In the genomic region with DNA sequence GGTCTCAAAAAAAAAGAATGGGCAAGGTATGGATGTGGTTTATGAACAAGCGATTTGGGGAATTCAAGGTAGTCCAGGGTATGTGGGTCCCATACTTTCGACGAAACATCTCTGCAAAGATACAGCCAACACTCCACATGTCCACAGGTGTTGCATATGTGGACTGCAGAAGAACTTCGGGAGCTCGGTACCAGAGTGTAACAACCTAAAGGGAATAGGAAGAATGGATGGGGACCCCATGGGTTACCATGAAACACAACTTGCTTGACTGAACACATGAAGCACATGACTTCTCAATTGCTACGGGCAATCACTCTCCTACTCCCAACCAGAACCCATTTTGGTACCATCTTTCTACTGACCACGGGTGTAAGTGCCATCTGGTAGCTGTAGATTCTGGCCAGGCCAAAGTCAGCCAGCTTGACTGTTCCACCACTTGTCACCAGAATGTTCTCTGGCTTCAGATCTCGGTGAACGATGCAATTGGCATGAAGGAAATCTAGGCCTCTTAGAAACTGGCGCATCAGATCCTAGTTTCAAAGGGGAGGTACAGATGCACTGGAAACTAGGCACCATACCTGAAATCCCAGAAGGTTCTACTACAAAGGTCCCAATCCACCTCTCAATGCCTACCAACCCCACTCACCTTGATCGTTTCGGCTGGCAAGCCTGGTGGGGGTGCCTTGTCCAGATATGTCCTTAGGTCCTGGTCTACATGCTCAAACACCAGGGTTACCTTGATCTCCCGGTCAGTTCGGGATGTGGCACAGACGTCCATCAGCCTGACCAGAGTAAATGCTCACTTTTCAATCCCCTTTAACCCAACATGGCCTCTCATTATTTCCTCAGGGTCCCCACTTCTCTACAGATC, we compare ENCODE assay signal across 8 cellular contexts. TPM values are rescaled to one million over a fixed set of nuclear protein-coding genes. Genes with fewer than 3 reads are reported as not detected.
A peak's percentile ranks its signal among the peaks of the same experiment; 100 is the strongest.
DNase-seq lines count a peak whose midpoint lies in the region; ATAC-seq, FAIRE-seq and TF ChIP-seq lines count a peak whose summit lies in the region.

No MANE protein-coding gene starts in this region.

- H3K79me2 ChIP-seq in HepG2 (ENCODE audit: insufficient read depth, low read length): peaks cover 25% of the 10 kb centered on the region

- no peak for TF ChIP-seq EP300 in HepG2 (IDR thresholded peaks at IDR 0.05; ENCODE audit: low read depth in 2 of 2, low read length in 2 of 2)
- TF ChIP-seq EP300 in HepG2 (CRISPR knock-in tag; IDR thresholded peaks at IDR 0.05; ENCODE audit: borderline replicate concordance): no peak; the same call in 1 of the 2 replicates

- H3K4me1 ChIP-seq in ascending aorta (peaks cover under 1 to 13% of the 10 kb centered on the region in 2 donors), HepG2 (ENCODE audit: insufficient read depth, low read length) (peaks cover 43% of the 10 kb centered on the region), tibial artery (peaks cover 0 to 31% (median 21%) of the 10 kb centered on the region in 4 donors)

- H3K27me3 Mint-ChIP-seq in activated naive CD4-positive, alpha-beta T cell treated with anti-CD3 and anti-CD28 coated beads, Interleukin-2, amount 10 ng/mL, durations not matched to agents 7 days and 5 days: no peaks in the 10 kb centered on the region

- H3K36me3 Mint-ChIP-seq in activated naive CD4-positive, alpha-beta T cell treated with anti-CD3 and anti-CD28 coated beads, Interleukin-2, amount 10 ng/mL, durations not matched to agents 7 days and 5 days: peaks cover 49% of the 10 kb centered on the region

- H3K4me2 ChIP-seq in HepG2 (ENCODE audit: low read depth, low read length): peak overlapping the region; percentile 98

- peaks cover 59% of the 10 kb centered on the region for H3K4me1 Mint-ChIP-seq in activated naive CD4-positive, alpha-beta T cell treated with anti-CD3 and anti-CD28 coated beads, Interleukin-2, amount 10 ng/mL, durations not matched to agents 7 days and 5 days

- WGBS in HepG2 (ENCODE audit: low lambda C conversion rate): 76% methylated on average over 15 of the region's 15 CpGs

- POLR2A ChIA-PET in HepG2 (lab: Yijun Ruan, JAX): no interaction called here

- TF ChIP-seq RAD21 in HepG2 (CRISPR knock-in tag; IDR thresholded peaks at IDR 0.05): no peak

- H3K9me3 ChIP-seq in ascending aorta: no peaks in the 10 kb centered on the region
- H3K9me3 ChIP-seq in HepG2 (ENCODE audit: low read length): no peaks in the 10 kb centered on the region
- H3K9me3 ChIP-seq in tibial artery: no peaks in the 10 kb centered on the region

- peak overlapping the region; percentile 98 for H3K4me3 Mint-ChIP-seq in activated naive CD4-positive, alpha-beta T cell treated with anti-CD3 and anti-CD28 coated beads, Interleukin-2, amount 10 ng/mL, durations not matched to agents 7 days and 5 days

- H3K9ac ChIP-seq in HepG2 (ENCODE audit: insufficient read depth, low read depth, low read length): peak overlapping the region; percentile 96

- intact Hi-C loops in ascending aorta (cut with DNase I) (loop anchor here (5.0 kb wide), 1 partner anchor 137 kb away; no protein-coding TSS in a partner anchor), HepG2 (cut with micrococcal nuclease; ENCODE audit: unreplicated experiment) (no loop called here), tibial artery (cut with DNase I; ENCODE audit: low total_unique reads) (no loop called here)

- peak; percentile 15 for FAIRE-seq in HepG2 (lab: Jason Lieb, UNC)

- peak overlapping the region; percentile 70 to 77 for H3K4me3 ChIP-seq in ascending aorta
- H3K4me3 ChIP-seq in HepG2 (replicated peaks in 1 of 3; ENCODE audit: insufficient read depth in 1 of 3, low read depth in 2 of 3, low read length in 3 of 3): peak overlapping the region; percentile 72 to 87 (median 78)
- H3K4me3 ChIP-seq in tibial artery: peak overlapping the region; percentile 65 to 88

- H3K27ac ChIP-seq in ascending aorta: peak overlapping the region; percentile 89
- H3K27ac ChIP-seq in HepG2 (ENCODE audit: extremely low read length, insufficient read depth, low read length): peak overlapping the region; percentile 87
- H3K27ac ChIP-seq in tibial artery: peak overlapping the region; percentile 86 to 95

- H3K36me3 ChIP-seq in ascending aorta (peaks cover 20 to 37% of the 10 kb centered on the region in 2 donors), HepG2 (replicated peaks in 1 of 2; ENCODE audit: control insufficient read depth in 1 of 2, insufficient read depth in 2 of 2, low read length in 2 of 2) (peaks cover 10 to 39% of the 10 kb centered on the region in 2 experiments), tibial artery (peaks cover 23 to 49% (median 27%) of the 10 kb centered on the region in 3 donors)

- no peak for TF ChIP-seq CTCF in ascending aorta (IDR thresholded peaks at IDR 0.05)
- no peak for TF ChIP-seq CTCF in HepG2 (CRISPR knock-in tag; IDR thresholded peaks at IDR 0.05)
- TF ChIP-seq CTCF in tibial artery (IDR thresholded peaks at IDR 0.05): no peak

- CTCF ChIA-PET in activated naive CD4-positive, alpha-beta T cell treated with anti-CD3 and anti-CD28 coated beads, Interleukin-2, amount 10 ng/mL, durations not matched to agents 7 days and 5 days (lab: Charles Lee): interaction anchor here (1.1 to 1.2 kb wide), 2 partner anchors 9 to 18 kb away, joined by 3 read pairs; no protein-coding TSS in a partner anchor
- CTCF ChIA-PET in HepG2 (lab: Yijun Ruan, JAX; ENCODE audit: low intra/inter-chr PET ratio, low total read pairs): no interaction called here

- 0 out of 2 replicates have a peak, but pooled peaks cover 5% of the 10 kb centered on the region for H4K20me1 ChIP-seq in HepG2 (ENCODE audit: insufficient read depth, low read length)

- ATAC-seq in HepG2 (no peak), GM18498 (IDR thresholded peaks at IDR 0.05; ENCODE audit: unreplicated experiment) (no peak)

- no peak for DNase-seq in activated naive CD4-positive, alpha-beta T cell treated with anti-CD3 and anti-CD28 coated beads, Interleukin-2, amount 10 ng/mL, durations not matched to agents 7 days and 5 days
- DNase-seq in activated naive CD4-positive, alpha-beta T cell treated with Interleukin-2 at 50 U/mL for 16 hours: no peak
- DNase-seq in ascending aorta (ENCODE audit: low spot score in 2 of 2): no peak
- no peak for DNase-seq in HepG2 (ENCODE audit: low spot score)
- DNase-seq in tibial artery: no peak
- DNase-seq in foreskin melanocyte: no peak
- no peak for DNase-seq in HuH-7 (ENCODE audit: low spot score)

- BruUV-seq in HepG2 (replicated peaks; lab: Mats Ljungman, UMichigan): no TSS peak

- no peak overlapping the region for H2AFZ ChIP-seq in HepG2 (ENCODE audit: low read length)

- peak overlapping the region; percentile 94 for H3K27ac Mint-ChIP-seq in activated naive CD4-positive, alpha-beta T cell treated with anti-CD3 and anti-CD28 coated beads, Interleukin-2, amount 10 ng/mL, durations not matched to agents 7 days and 5 days

- in situ Hi-C loops in HepG2 (cut with HindIII; ENCODE audit: extremely low pct_ligation_motif_present, low pct_unique_long_range_greater_than_20kb): no loop called here

- TF ChIP-seq POLR2A in HepG2 (IDR thresholded peaks at IDR 0.05; ENCODE audit: insufficient read depth in 1 of 2, low read depth in 2 of 2, low read length in 2 of 2): peak; percentile 21 to 27; a peak in 1 of 4 replicates

- no peaks in the 10 kb centered on the region for H3K27me3 ChIP-seq in ascending aorta
- no peaks in the 10 kb centered on the region; a peak in 1 of 5 replicates for H3K27me3 ChIP-seq in HepG2 (ENCODE audit: control insufficient read depth in 1 of 2, insufficient read depth in 2 of 2, low read length in 2 of 2)
- H3K27me3 ChIP-seq in tibial artery: no peaks in the 10 kb centered on the region

- H3K9me3 Mint-ChIP-seq in activated naive CD4-positive, alpha-beta T cell treated with anti-CD3 and anti-CD28 coated beads, Interleukin-2, amount 10 ng/mL, durations not matched to agents 7 days and 5 days: no peaks in the 10 kb centered on the region

RNA-seq across cellular contexts. Expression of a gene that starts 1.3 kb away (rescaled TPM):
- 82.6 TPM for total RNA-seq in ascending aorta
- 209 and 255 TPM in 2 replicates for total RNA-seq in HepG2 (2016; rRNA removed; fragmentation: Illumina TruSeq; extraction: Trizol)
- total RNA-seq in HepG2 (2016; cell fraction: cytosol; rRNA removed; fragmentation: Illumina TruSeq; extraction: Trizol; ENCODE audit: low read depth): 114 and 177 TPM in 2 replicates
- total RNA-seq in HepG2 (2016; cell fraction: insoluble cytoplasmic fraction; rRNA removed; fragmentation: Illumina TruSeq; extraction: Trizol): 213 and 245 TPM in 2 replicates
- 203 and 282 TPM in 2 replicates for total RNA-seq in HepG2 (2016; cell fraction: membrane; rRNA removed; fragmentation: Illumina TruSeq; extraction: Trizol)
- 105 and 134 TPM in 2 replicates for total RNA-seq in HepG2 (2016; cell fraction: nucleus; rRNA removed; fragmentation: Illumina TruSeq; extraction: Trizol)
- 171 and 191 TPM in 2 replicates for polyA plus RNA-seq in HepG2 (2011; rRNA removed)
- polyA plus RNA-seq in HepG2 (2011; cell fraction: cytosol; rRNA removed): 223 and 255 TPM in 2 replicates
- 58.2 and 58.6 TPM in 2 replicates for polyA plus RNA-seq in HepG2 (2011; cell fraction: nucleus; rRNA removed)
- 68.6 and 92.8 TPM in 2 replicates for polyA plus RNA-seq in HepG2 (2012)
- polyA plus RNA-seq in HepG2 (2016; cell fraction: cytosol; fragmentation: Illumina TruSeq; extraction: Trizol; ENCODE audit: low read depth): 148 and 226 TPM in 2 replicates
- 315 and 325 TPM in 2 replicates for polyA plus RNA-seq in HepG2 (2016; cell fraction: insoluble cytoplasmic fraction; fragmentation: Illumina TruSeq; extraction: Trizol; ENCODE audit: low read depth)
- polyA plus RNA-seq in HepG2 (2016; cell fraction: membrane; fragmentation: Illumina TruSeq; extraction: Trizol; ENCODE audit: low read depth): 208 and 297 TPM in 2 replicates
- polyA plus RNA-seq in HepG2 (2016; cell fraction: nucleus; fragmentation: Illumina TruSeq; extraction: Trizol; ENCODE audit: insufficient read depth, low read depth): 175 and 177 TPM in 2 replicates
- polyA minus RNA-seq in HepG2 (2011; rRNA and poly(A)+ RNA removed; ENCODE audit: low replicate concordance): 141 and 375 TPM in 2 replicates
- 49.7 and 59.9 TPM in 2 replicates for polyA minus RNA-seq in HepG2 (2011; cell fraction: cytosol; rRNA and poly(A)+ RNA removed)
- polyA minus RNA-seq in HepG2 (2011; cell fraction: nucleus; rRNA and poly(A)+ RNA removed): 72.6 and 80.6 TPM in 2 replicates

RNA-seq across cellular contexts. Expression of a gene that starts 4.1 kb away (rescaled TPM):
- 8.4 TPM for total RNA-seq in ascending aorta
- 2.7 and 5.7 TPM in 2 replicates for total RNA-seq in HepG2 (2016; rRNA removed; fragmentation: Illumina TruSeq; extraction: Trizol)
- 3.9 and 5.1 TPM in 2 replicates for total RNA-seq in HepG2 (2016; cell fraction: cytosol; rRNA removed; fragmentation: Illumina TruSeq; extraction: Trizol; ENCODE audit: low read depth)
- total RNA-seq in HepG2 (2016; cell fraction: insoluble cytoplasmic fraction; rRNA removed; fragmentation: Illumina TruSeq; extraction: Trizol): 3.4 and 4.7 TPM in 2 replicates
- total RNA-seq in HepG2 (2016; cell fraction: membrane; rRNA removed; fragmentation: Illumina TruSeq; extraction: Trizol): 5.9 and 6.2 TPM in 2 replicates
- total RNA-seq in HepG2 (2016; cell fraction: nucleus; rRNA removed; fragmentation: Illumina TruSeq; extraction: Trizol): 3.4 and 4.3 TPM in 2 replicates
- polyA plus RNA-seq in HepG2 (2011; rRNA removed): 9.6 and 14.5 TPM in 2 replicates
- polyA plus RNA-seq in HepG2 (2011; cell fraction: cytosol; rRNA removed): 8.1 and 8.8 TPM in 2 replicates
- 15.5 and 17.5 TPM in 2 replicates for polyA plus RNA-seq in HepG2 (2011; cell fraction: nucleus; rRNA removed)
- 7.7 and 10.3 TPM in 2 replicates for polyA plus RNA-seq in HepG2 (2012)
- polyA plus RNA-seq in HepG2 (2016; cell fraction: cytosol; fragmentation: Illumina TruSeq; extraction: Trizol; ENCODE audit: low read depth): 2.7 and 3.1 TPM in 2 replicates
- polyA plus RNA-seq in HepG2 (2016; cell fraction: insoluble cytoplasmic fraction; fragmentation: Illumina TruSeq; extraction: Trizol; ENCODE audit: low read depth): 5.0 and 8.0 TPM in 2 replicates
- polyA plus RNA-seq in HepG2 (2016; cell fraction: membrane; fragmentation: Illumina TruSeq; extraction: Trizol; ENCODE audit: low read depth): 5.8 TPM in 2 replicates
- 13.4 and 15.4 TPM in 2 replicates for polyA plus RNA-seq in HepG2 (2016; cell fraction: nucleus; fragmentation: Illumina TruSeq; extraction: Trizol; ENCODE audit: insufficient read depth, low read depth)
- polyA minus RNA-seq in HepG2 (2011; rRNA and poly(A)+ RNA removed; ENCODE audit: low replicate concordance): 12.1 and 12.5 TPM in 2 replicates
- 4.1 and 4.5 TPM in 2 replicates for polyA minus RNA-seq in HepG2 (2011; cell fraction: cytosol; rRNA and poly(A)+ RNA removed)
- polyA minus RNA-seq in HepG2 (2011; cell fraction: nucleus; rRNA and poly(A)+ RNA removed): 3.7 and 5.3 TPM in 2 replicates

RNA-seq across cellular contexts. Expression of a gene that starts 6.0 kb away (rescaled TPM):
- total RNA-seq in ascending aorta (42.3 TPM), HepG2 (2016; rRNA removed; fragmentation: Illumina TruSeq; extraction: Trizol) (5.4 and 10.4 TPM in 2 replicates)
- total RNA-seq in HepG2 (2016; cell fraction: cytosol; rRNA removed; fragmentation: Illumina TruSeq; extraction: Trizol; ENCODE audit: low read depth): 3.1 and 3.3 TPM in 2 replicates
- total RNA-seq in HepG2 (2016; cell fraction: insoluble cytoplasmic fraction; rRNA removed; fragmentation: Illumina TruSeq; extraction: Trizol): 7.8 and 11.5 TPM in 2 replicates
- 6.1 and 6.3 TPM in 2 replicates for total RNA-seq in HepG2 (2016; cell fraction: membrane; rRNA removed; fragmentation: Illumina TruSeq; extraction: Trizol)
- 8.7 and 15.1 TPM in 2 replicates for total RNA-seq in HepG2 (2016; cell fraction: nucleus; rRNA removed; fragmentation: Illumina TruSeq; extraction: Trizol)
- polyA plus RNA-seq in HepG2 (2011; rRNA removed): 24.6 and 27.3 TPM in 2 replicates
- 19.3 and 22.2 TPM in 2 replicates for polyA plus RNA-seq in HepG2 (2011; cell fraction: cytosol; rRNA removed)
- polyA plus RNA-seq in HepG2 (2011; cell fraction: nucleus; rRNA removed): 26.2 and 31.2 TPM in 2 replicates
- 17.1 and 17.8 TPM in 2 replicates for polyA plus RNA-seq in HepG2 (2012)
- 3.2 and 4.3 TPM in 2 replicates for polyA plus RNA-seq in HepG2 (2016; cell fraction: cytosol; fragmentation: Illumina TruSeq; extraction: Trizol; ENCODE audit: low read depth)
- polyA plus RNA-seq in HepG2 (2016; cell fraction: insoluble cytoplasmic fraction; fragmentation: Illumina TruSeq; extraction: Trizol; ENCODE audit: low read depth): 6.6 and 6.9 TPM in 2 replicates
- 4.9 and 7.9 TPM in 2 replicates for polyA plus RNA-seq in HepG2 (2016; cell fraction: membrane; fragmentation: Illumina TruSeq; extraction: Trizol; ENCODE audit: low read depth)
- 22.0 and 24.1 TPM in 2 replicates for polyA plus RNA-seq in HepG2 (2016; cell fraction: nucleus; fragmentation: Illumina TruSeq; extraction: Trizol; ENCODE audit: insufficient read depth, low read depth)
- 8.6 and 23.9 TPM in 2 replicates for polyA minus RNA-seq in HepG2 (2011; rRNA and poly(A)+ RNA removed; ENCODE audit: low replicate concordance)
- 5.8 and 8.3 TPM in 2 replicates for polyA minus RNA-seq in HepG2 (2011; cell fraction: cytosol; rRNA and poly(A)+ RNA removed)
- polyA minus RNA-seq in HepG2 (2011; cell fraction: nucleus; rRNA and poly(A)+ RNA removed): 14.9 and 21.0 TPM in 2 replicates

RNA-seq across cellular contexts. Expression of a gene that starts 12.3 kb away (rescaled TPM):
- total RNA-seq in ascending aorta (11.5 TPM), HepG2 (2016; rRNA removed; fragmentation: Illumina TruSeq; extraction: Trizol) (0.38 and 0.81 TPM in 2 replicates)
- 0.10 and 0.18 TPM in 2 replicates for total RNA-seq in HepG2 (2016; cell fraction: cytosol; rRNA removed; fragmentation: Illumina TruSeq; extraction: Trizol; ENCODE audit: low read depth)
- 0.45 and 0.91 TPM in 2 replicates for total RNA-seq in HepG2 (2016; cell fraction: insoluble cytoplasmic fraction; rRNA removed; fragmentation: Illumina TruSeq; extraction: Trizol)
- total RNA-seq in HepG2 (2016; cell fraction: membrane; rRNA removed; fragmentation: Illumina TruSeq; extraction: Trizol): 0.24 and 0.49 TPM in 2 replicates
- 0.44 and 0.71 TPM in 2 replicates for total RNA-seq in HepG2 (2016; cell fraction: nucleus; rRNA removed; fragmentation: Illumina TruSeq; extraction: Trizol)
- 0.45 and 0.73 TPM in 2 replicates for polyA plus RNA-seq in HepG2 (2011; rRNA removed)
- 0.50 and 0.87 TPM in 2 replicates for polyA plus RNA-seq in HepG2 (2011; cell fraction: cytosol; rRNA removed)
- 1.0 and 1.5 TPM in 2 replicates for polyA plus RNA-seq in HepG2 (2011; cell fraction: nucleus; rRNA removed)
- 0.23 and 0.31 TPM in 2 replicates for polyA plus RNA-seq in HepG2 (2012)
- 0.33 and 0.42 TPM in 2 replicates for polyA plus RNA-seq in HepG2 (2016; cell fraction: cytosol; fragmentation: Illumina TruSeq; extraction: Trizol; ENCODE audit: low read depth)
- polyA plus RNA-seq in HepG2 (2016; cell fraction: insoluble cytoplasmic fraction; fragmentation: Illumina TruSeq; extraction: Trizol; ENCODE audit: low read depth): 0.57 and 0.95 TPM in 2 replicates
- 0.10 and 0.23 TPM in 2 replicates for polyA plus RNA-seq in HepG2 (2016; cell fraction: membrane; fragmentation: Illumina TruSeq; extraction: Trizol; ENCODE audit: low read depth)
- polyA plus RNA-seq in HepG2 (2016; cell fraction: nucleus; fragmentation: Illumina TruSeq; extraction: Trizol; ENCODE audit: insufficient read depth, low read depth): 0.37 and 1.3 TPM in 2 replicates
- 0.42 and 0.96 TPM in 2 replicates for polyA minus RNA-seq in HepG2 (2011; rRNA and poly(A)+ RNA removed; ENCODE audit: low replicate concordance)
- polyA minus RNA-seq in HepG2 (2011; cell fraction: cytosol; rRNA and poly(A)+ RNA removed): 0.70 and 0.79 TPM in 2 replicates
- 0.90 and 1.5 TPM in 2 replicates for polyA minus RNA-seq in HepG2 (2011; cell fraction: nucleus; rRNA and poly(A)+ RNA removed)

RNA-seq across cellular contexts. Expression of a gene that starts 16.1 kb away (rescaled TPM):
- not detected for total RNA-seq in ascending aorta
- 0.97 and 2.3 TPM in 2 replicates for total RNA-seq in HepG2 (2016; rRNA removed; fragmentation: Illumina TruSeq; extraction: Trizol)
- total RNA-seq in HepG2 (2016; cell fraction: cytosol; rRNA removed; fragmentation: Illumina TruSeq; extraction: Trizol; ENCODE audit: low read depth): 0.51 and 0.53 TPM in 2 replicates
- 0.70 and 2.8 TPM in 2 replicates for total RNA-seq in HepG2 (2016; cell fraction: insoluble cytoplasmic fraction; rRNA removed; fragmentation: Illumina TruSeq; extraction: Trizol)
- total RNA-seq in HepG2 (2016; cell fraction: membrane; rRNA removed; fragmentation: Illumina TruSeq; extraction: Trizol): 0.79 and 0.83 TPM in 2 replicates
- total RNA-seq in HepG2 (2016; cell fraction: nucleus; rRNA removed; fragmentation: Illumina TruSeq; extraction: Trizol): 4.1 and 5.2 TPM in 2 replicates
- 3.0 and 3.4 TPM in 2 replicates for polyA plus RNA-seq in HepG2 (2011; rRNA removed)
- polyA plus RNA-seq in HepG2 (2011; cell fraction: cytosol; rRNA removed): 0.86 and 1.2 TPM in 2 replicates
- polyA plus RNA-seq in HepG2 (2011; cell fraction: nucleus; rRNA removed): 19.6 and 23.7 TPM in 2 replicates
- 1.4 and 2.3 TPM in 2 replicates for polyA plus RNA-seq in HepG2 (2012)
- polyA plus RNA-seq in HepG2 (2016; cell fraction: cytosol; fragmentation: Illumina TruSeq; extraction: Trizol; ENCODE audit: low read depth): 0.29 and 0.36 TPM in 2 replicates
- 1.1 and 1.2 TPM in 2 replicates for polyA plus RNA-seq in HepG2 (2016; cell fraction: insoluble cytoplasmic fraction; fragmentation: Illumina TruSeq; extraction: Trizol; ENCODE audit: low read depth)
- 0.59 and 0.77 TPM in 2 replicates for polyA plus RNA-seq in HepG2 (2016; cell fraction: membrane; fragmentation: Illumina TruSeq; extraction: Trizol; ENCODE audit: low read depth)
- 6.9 and 9.0 TPM in 2 replicates for polyA plus RNA-seq in HepG2 (2016; cell fraction: nucleus; fragmentation: Illumina TruSeq; extraction: Trizol; ENCODE audit: insufficient read depth, low read depth)
- 5.9 and 7.2 TPM in 2 replicates for polyA minus RNA-seq in HepG2 (2011; rRNA and poly(A)+ RNA removed; ENCODE audit: low replicate concordance)
- 0.40 and 1.9 TPM in 2 replicates for polyA minus RNA-seq in HepG2 (2011; cell fraction: cytosol; rRNA and poly(A)+ RNA removed)
- 15.7 and 19.3 TPM in 2 replicates for polyA minus RNA-seq in HepG2 (2011; cell fraction: nucleus; rRNA and poly(A)+ RNA removed)
